ENCODE assay signal across 21 cellular contexts in the genomic region with DNA sequence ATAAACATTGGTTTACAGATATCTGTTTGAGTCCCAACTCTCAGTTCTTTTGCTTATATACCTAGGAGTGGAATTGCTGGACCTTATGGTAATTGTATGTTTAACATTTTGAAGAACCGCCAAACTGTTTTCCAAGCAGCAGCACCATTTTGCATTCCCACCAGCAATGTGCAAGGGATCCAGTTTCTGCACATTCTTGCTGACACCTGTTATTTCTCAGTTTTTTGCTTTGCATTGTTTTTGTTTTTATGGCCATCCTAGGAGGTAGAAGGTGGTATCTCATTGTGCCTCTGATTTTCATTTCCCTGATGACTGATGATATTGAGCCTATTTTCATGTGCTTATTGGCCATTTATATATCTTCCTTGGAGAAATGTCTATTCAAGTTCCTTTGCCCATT.
"Had no signal": no experiment of that assay in that cellular context is flagged by ENCODE, and none has a peak within 500 bp of the region (broad histone marks: within the 10 kb centered on the region; RNA-seq: fewer than 3 reads in every experiment).

No MANE protein-coding gene starts in this region.

- H3K4me3 ChIP-seq: dorsolateral prefrontal cortex, lower lobe of right lung, suprapubic skin, transverse colon, upper lobe of right lung, uterus had no signal

- DNase-seq: dorsolateral prefrontal cortex; effector CD4-positive, alpha-beta T cell; hypothalamus; immature natural killer cell; islet precursor cell; left ventricle myocardium superior; lower lobe of right lung; natural killer cell; small intestine; stimulated activated CD4-positive, alpha-beta T cell treated with anti-CD3 and anti-CD28 coated beads, Interleukin-15, amount 100 ng/mL, for 24 hours; stimulated activated CD4-positive, alpha-beta T cell treated with anti-CD3 and anti-CD28 coated beads, Interleukin-2, amount 100 ng/mL, for 48 hours; stimulated activated naive B cell treated with anti-CD40 and anti-IgM and Interleukin-4, amounts not matched to agents 10 μg/mL and 1 μg/mL and 100 μg/mL, for 72 hours; stimulated activated naive CD8-positive, alpha-beta T cell treated with anti-CD3 and anti-CD28 coated beads, Interleukin-15, amount 100 ng/mL, for 72 hours; transverse colon; uterus had no signal

- H3K27me3 ChIP-seq: dorsolateral prefrontal cortex, suprapubic skin, transverse colon, upper lobe of right lung, uterus had no signal

- FAIRE-seq: colon, frontal cortex, small intestine had no signal

- ATAC-seq: left ventricle myocardium superior; lower lobe of right lung; natural killer cell; stimulated activated naive B cell treated with anti-CD40 and anti-IgM and Interleukin-4, amounts not matched to agents 10 μg/mL and 1 μg/mL and 100 μg/mL, for 72 hours; stimulated activated naive CD8-positive, alpha-beta T cell treated with anti-CD3 and anti-CD28 coated beads, Interleukin-15, amount 100 ng/mL, for 72 hours; upper lobe of right lung had no signal

- H3K9me3 ChIP-seq: lower lobe of right lung, neutrophil, suprapubic skin, transverse colon, upper lobe of right lung, uterus had no signal

- H3K27ac ChIP-seq: dorsolateral prefrontal cortex, neutrophil, parathyroid adenoma, suprapubic skin had no signal

- H3K79me2 ChIP-seq: parathyroid adenoma had no signal

- H3K36me3 ChIP-seq: lower lobe of right lung, neutrophil, suprapubic skin, transverse colon, upper lobe of right lung, uterus had no signal

- H2AFZ ChIP-seq: parathyroid adenoma had no signal

- H3K9ac ChIP-seq: parathyroid adenoma had no signal
